ENCODE assay signal across 8 cellular contexts in the genomic region with DNA sequence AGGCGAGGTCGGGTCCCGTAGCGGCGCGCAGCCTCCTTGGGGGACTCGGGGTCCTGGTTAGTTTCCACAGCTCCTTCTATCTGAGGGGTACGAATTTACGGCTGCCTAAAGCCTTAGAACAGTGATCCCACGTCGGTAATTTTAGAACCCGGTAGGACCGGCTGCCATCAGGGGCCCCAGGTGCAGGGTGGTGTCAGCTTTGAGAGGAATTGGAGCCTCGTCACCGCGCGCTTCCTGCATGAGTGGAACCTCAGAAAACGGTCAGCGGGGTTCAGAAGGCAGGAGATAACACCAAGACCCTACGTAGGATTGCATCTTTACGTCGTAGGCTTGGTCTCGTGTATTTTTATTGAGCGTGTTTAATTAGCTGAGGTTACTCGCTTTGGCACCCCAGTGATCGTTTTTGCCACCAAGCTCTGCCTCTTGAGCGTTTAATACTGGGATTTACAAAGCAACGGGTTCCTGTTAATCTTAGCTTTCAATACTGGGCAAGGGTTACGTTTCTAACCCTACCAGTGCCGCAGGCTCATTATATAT. TPM values are rescaled to one million over a fixed set of nuclear protein-coding genes. Genes with fewer than 3 reads are reported as not detected.
A peak's percentile ranks its signal among the peaks of the same experiment; 100 is the strongest.
DNase-seq lines count a peak whose midpoint lies in the region; ATAC-seq and TF ChIP-seq lines count a peak whose summit lies in the region.

No MANE protein-coding gene starts in this region.

- no peak for TF ChIP-seq POLR2A in ovary (IDR thresholded peaks at IDR 0.05)

- DNase-seq in NCI-H524 (lab: John Stamatoyannopoulos, UW) (peak; percentile 30 to 63), NCI-H524 treated with DMSO at 0.1 percent for 48 hours (lab: John Stamatoyannopoulos, UW) (no peak), NCI-H146 treated with DMSO at 0.1 percent for 48 hours (lab: John Stamatoyannopoulos, UW; ENCODE audit: unreplicated experiment) (peak; percentile 46), activated T-cell treated with anti-CD3 and anti-CD28 coated beads for 4 hours (peak; percentile 38), fibroblast of villous mesenchyme (ENCODE audit: low read depth) (peak; percentile 38), ovary (peak in 1 of 5 donors; percentile 21), SK-N-DZ (ENCODE audit: low spot score) (no peak)

- peaks cover 8% of the 10 kb centered on the region for H3K4me1 ChIP-seq in ovary (ENCODE audit: insufficient read depth)

- no peak for TF ChIP-seq EP300 in ovary (IDR thresholded peaks at IDR 0.05)

- H3K4me3 ChIP-seq in fibroblast of villous mesenchyme (ENCODE audit: low read depth, low read length) (peak overlapping the region; percentile 84), ovary (peak overlapping the region; percentile 53)

- TF ChIP-seq CTCF in fibroblast of villous mesenchyme (IDR thresholded peaks at IDR 0.05; ENCODE audit: insufficient read depth, low read depth, low read length) (no peak), ovary (IDR thresholded peaks at IDR 0.05) (no peak)

- 5 to 7% (median 7%) methylated on average over 29 to 30 of the region's 30 CpGs for WGBS in ovary, 3 donors

- no peaks in the 10 kb centered on the region for H3K36me3 ChIP-seq in ovary

- H3K9me3 ChIP-seq in ovary = no peaks in the 10 kb centered on the region

- intact Hi-C loops in ovary (cut with DNase I) = no loop called here

- no peaks in the 10 kb centered on the region for H3K27me3 ChIP-seq in ovary

- ATAC-seq in HG02759 (IDR thresholded peaks at IDR 0.05; ENCODE audit: unreplicated experiment) = peak; percentile 52

- H3K27ac ChIP-seq in ovary = peak overlapping the region; percentile 33 to 50

RNA-seq across cellular contexts. Expression of gene RNF32, which starts 0.4 kb away (rescaled TPM):
- total RNA-seq in fibroblast of villous mesenchyme (0.43 and 0.97 TPM in 2 replicates), ovary (1 to 10 TPM in 5 of 7 donors, under 1 TPM in 2; 0.72 to 2.0 (median 1.6) TPM)
- 1 to 10 TPM in 1 of 2 donors, under 1 TPM in 1; 0.93 to 2.3 TPM for polyA plus RNA-seq in ovary
- 0.07 and 0.29 TPM in 2 replicates for polyA plus RNA-seq in SK-N-DZ (2014; cell fraction: cytosol; rRNA removed)
- polyA plus RNA-seq in SK-N-DZ (2014; cell fraction: nucleus; rRNA removed) = 2.6 TPM in 1 of 2 replicates, not detected in the other

Comparison
In these comparisons a context has a peak if more than half of its experiments do, and no peak if none do; other contexts are left out.
1. DNase-seq: peak in NCI-H524 (2 of 2), NCI-H146 treated with DMSO at 0.1 percent for 48 hours (single experiment), activated T-cell treated with anti-CD3 and anti-CD28 coated beads for 4 hours (single experiment) and fibroblast of villous mesenchyme (single experiment); none in NCI-H524 treated with DMSO at 0.1 percent for 48 hours (single experiment) and SK-N-DZ (single experiment).